Comparison of ENCODE assay signal across 8 cellular contexts in genomic region chr12:121580959-121581680, GRCh38. TPM values are rescaled to one million over a fixed set of nuclear protein-coding genes. Genes with fewer than 3 reads are reported as not detected.
DNase-seq lines count a peak whose midpoint lies in the region; ATAC-seq and TF ChIP-seq lines count a peak whose summit lies in the region.

KDM2B (minus strand) TSS chr12:121581023; CDS start chr12:121580911, 112 bp downstream.

- H3K4me1 ChIP-seq in BLaER1 (peaks cover 71% of the 10 kb centered on the region), endodermal cell (ENCODE audit: control insufficient read depth, insufficient read depth, low read length) (peaks cover 9% of the 10 kb centered on the region)

- H4K20me1 ChIP-seq in BLaER1: no peaks in the 10 kb centered on the region

- 1% methylated on average over 17 to 23 of the region's 23 CpGs for WGBS in endodermal cell (ENCODE audit: insufficient coverage in 1 of 2, insufficient read length in 1 of 2), 2 experiments

- no peaks in the 10 kb centered on the region for H3K27me3 Mint-ChIP-seq in endodermal cell (ENCODE audit: insufficient read depth)

- ATAC-seq in HG02798 (IDR thresholded peaks at IDR 0.05; ENCODE audit: poor library complexity, unreplicated experiment) (no peak), GM21576 (IDR thresholded peaks at IDR 0.05; ENCODE audit: unreplicated experiment) (no peak)

- H3K4me2 ChIP-seq in BLaER1: peak within 1 kb of the TSS; percentile 91

- no peaks in the 10 kb centered on the region for H3K9me3 Mint-ChIP-seq in endodermal cell

- H3K27ac ChIP-seq in BLaER1 (peak within 1 kb of the TSS; percentile 90), WERI-Rb-1 (peak within 1 kb of the TSS; percentile 77), endodermal cell (ENCODE audit: low read depth, low read length) (peak within 1 kb of the TSS; percentile 85), substantia nigra (ENCODE audit: low read depth, low read length, poor library complexity, severe bottlenecking) (peak within 1 kb of the TSS; percentile 81)

- H3K4me1 Mint-ChIP-seq in endodermal cell: peaks cover 30% of the 10 kb centered on the region

- H3K9ac ChIP-seq in BLaER1: peak within 1 kb of the TSS; percentile 90
- peak within 1 kb of the TSS; percentile 97 for H3K9ac ChIP-seq in endodermal cell (ENCODE audit: extremely low read depth, low read length, poor library complexity, severe bottlenecking)

- H3K36me3 ChIP-seq in BLaER1: peaks cover 1% of the 10 kb centered on the region
- H3K36me3 ChIP-seq in WERI-Rb-1: no peaks in the 10 kb centered on the region
- no peaks in the 10 kb centered on the region for H3K36me3 ChIP-seq in endodermal cell (ENCODE audit: control insufficient read depth, insufficient read depth, low read length)

- no peak for TF ChIP-seq CTCF in WERI-Rb-1 (IDR thresholded peaks at IDR 0.05; ENCODE audit: low read depth, low read length)
- no peak for TF ChIP-seq CTCF in endodermal cell (conservative IDR thresholded peaks at IDR 0.05)

- peak within 1 kb of the TSS; percentile 72 for H3K4me3 Mint-ChIP-seq in endodermal cell

- DNase-seq in HT1080 (ENCODE audit: low read depth) (no peak), WERI-Rb-1 (peak; percentile 14), endodermal cell (peak; percentile 89), medulla oblongata (ENCODE audit: extremely low spot score) (peak; percentile 84), substantia nigra (lab: John Stamatoyannopoulos, UW) (peak in 41 of 49 donors; percentile 13 to 79 (median 49))

- H3K9me3 ChIP-seq in BLaER1 (no peaks in the 10 kb centered on the region), WERI-Rb-1 (ENCODE audit: severe bottlenecking) (no peaks in the 10 kb centered on the region), endodermal cell (ENCODE audit: control insufficient read depth, low read length) (no peaks in the 10 kb centered on the region)

- H3K27me3 ChIP-seq in BLaER1: no peaks in the 10 kb centered on the region
- no peaks in the 10 kb centered on the region for H3K27me3 ChIP-seq in WERI-Rb-1 (ENCODE audit: insufficient read depth, low read depth, severe bottlenecking)
- H3K27me3 ChIP-seq in endodermal cell (ENCODE audit: control insufficient read depth, insufficient read depth, low read length, poor library complexity, severe bottlenecking): no peaks in the 10 kb centered on the region

- H3K4me3 ChIP-seq in BLaER1: peak within 1 kb of the TSS; percentile 78
- H3K4me3 ChIP-seq in WERI-Rb-1 (ENCODE audit: low read depth, low read length): peak within 1 kb of the TSS; percentile 81
- peak within 1 kb of the TSS; percentile 85 for H3K4me3 ChIP-seq in endodermal cell (ENCODE audit: low read length)

- H3K36me3 Mint-ChIP-seq in endodermal cell (ENCODE audit: low read depth): peaks cover 2% of the 10 kb centered on the region

- peak within 1 kb of the TSS; percentile 99 for H3K27ac Mint-ChIP-seq in endodermal cell

RNA-seq across cellular contexts. Expression of gene KDM2B, which starts in this region (rescaled TPM):
- 18.2 and 39.2 TPM in 2 replicates for total RNA-seq in HT1080 (2014; rRNA removed; shearing (Covaris generic))
- polyA plus RNA-seq in HT1080 (2015; cell fraction: cytosol; rRNA removed): 15.3 and 15.6 TPM in 2 replicates
- 30.0 and 33.3 TPM in 2 replicates for polyA plus RNA-seq in HT1080 (2015; cell fraction: nucleus; rRNA removed)
- total RNA-seq in endodermal cell: 100 to 1,000 TPM; 103 to 125 TPM
- 64.7 TPM for polyA plus RNA-seq in endodermal cell (2013, experiment 1 of 2)
- polyA plus RNA-seq in endodermal cell (2013, experiment 2 of 2): 60.8 TPM
